Comparison of ENCODE assay signal across 21 cellular contexts in genomic region chr5:61966991-61967390, GRCh38.
A peak's percentile ranks its signal among the peaks of the same experiment; 100 is the strongest.
DNase-seq lines count a peak whose midpoint lies in the region; TF ChIP-seq lines count a peak whose summit lies in the region.
"Had no signal": no experiment of that assay in that cellular context is flagged by ENCODE, and none has a peak within 500 bp of the region (broad histone marks: within the 10 kb centered on the region; RNA-seq: fewer than 3 reads in every experiment).

No MANE protein-coding gene starts in this region.

- no peak for TF ChIP-seq CTCF in epithelial cell of esophagus (IDR thresholded peaks at IDR 0.05; ENCODE audit: insufficient read depth, low read depth, low read length, missing control alignments)

- DNase-seq in NCI-H1417 (lab: John Stamatoyannopoulos, UW) (peak in 2 of 3 experiments; percentile 9 to 72), NCI-H1417 treated with DMSO at 0.1 percent for 48 hours (lab: John Stamatoyannopoulos, UW) (no peak), epithelial cell of esophagus (ENCODE audit: low read depth) (peak; percentile 39), NCI-H510A (lab: John Stamatoyannopoulos, UW) (no peak), Ammon's horn (ENCODE audit: low spot score) (no peak), SIG-M5 treated with dmso at 0.1 percent for 504 hours (lab: John Stamatoyannopoulos, UW; ENCODE audit: unreplicated experiment) (no peak)
- DNase-seq: activated CD4-positive, CD25-positive, alpha-beta regulatory T cell; activated naive CD4-positive, alpha-beta T cell treated with anti-CD3 and anti-CD28 coated beads for 36 hours; CD4-positive, alpha-beta T cell; glutamatergic neuron; Peyer's patch; right lobe of liver; SIG-M5; stimulated activated CD4-positive, alpha-beta T cell treated with anti-CD3 and anti-CD28 coated beads, Interleukin-12 subunit alpha, Interleukin-12 subunit beta, amount 100 ng/mL, for 4 hours; stimulated activated CD4-positive, alpha-beta T cell treated with anti-CD3 and anti-CD28 coated beads, Interleukin-4, amount 100 ng/mL, for 1 hour; T1000; upper lobe of left lung had no signal

- H3K9me3 ChIP-seq in HUES64 (ENCODE audit: insufficient read depth, low read depth, low read length) (no peaks in the 10 kb centered on the region), mesodermal cell (ENCODE audit: control insufficient read depth, low read length) (no peaks in the 10 kb centered on the region)
- H3K9me3 ChIP-seq: Peyer's patch, right lobe of liver, upper lobe of left lung had no signal

- H3K27ac ChIP-seq in HUES64 (ENCODE audit: low read depth, low read length) (0 out of 2 replicates have a peak overlapping the region, but pooled peaks have one; percentile 10), mesodermal cell (ENCODE audit: low read depth, low read length, severe bottlenecking) (peak overlapping the region; percentile 90)
- H3K27ac ChIP-seq: 22Rv1, epithelial cell of prostate, Peyer's patch, right lobe of liver, upper lobe of left lung had no signal

- 80% methylated on average over 7 of the region's 7 CpGs for WGBS in HUES64
- 82 to 86% methylated on average over 3 to 6 of the region's 7 CpGs for WGBS in mesodermal cell (ENCODE audit: insufficient coverage in 2 of 2), 2 experiments

- H3K27me3 ChIP-seq in HUES64 (ENCODE audit: insufficient read depth, low read length): no peaks in the 10 kb centered on the region
- H3K27me3 ChIP-seq: Peyer's patch, right lobe of liver, upper lobe of left lung had no signal

- H3K36me3 ChIP-seq in HUES64 (ENCODE audit: insufficient read depth, low read length) (no peaks in the 10 kb centered on the region), mesodermal cell (ENCODE audit: control insufficient read depth, insufficient read depth, low read length) (no peaks in the 10 kb centered on the region)
- H3K36me3 ChIP-seq: Peyer's patch, right lobe of liver, upper lobe of left lung had no signal

- H3K9ac ChIP-seq in HUES64 (ENCODE audit: low read depth, low read length): no peak overlapping the region

- H3K4me1 ChIP-seq in HUES64 (ENCODE audit: insufficient read depth, low read length): peaks cover 9% of the 10 kb centered on the region
- peaks cover 33% of the 10 kb centered on the region for H3K4me1 ChIP-seq in mesodermal cell (ENCODE audit: control insufficient read depth, insufficient read depth, low read length, poor library complexity, severe bottlenecking)
- H3K4me1 ChIP-seq: Peyer's patch, right lobe of liver had no signal

- H3K4me3 ChIP-seq in HUES64 (ENCODE audit: low read length) (no peak overlapping the region), epithelial cell of esophagus (ENCODE audit: low read length) (no peak overlapping the region), mesodermal cell (ENCODE audit: extremely low read depth, insufficient read depth, low read length, poor library complexity, severe bottlenecking) (no peak overlapping the region)
- H3K4me3 ChIP-seq: Peyer's patch, right lobe of liver, upper lobe of left lung had no signal

Comparison
In these comparisons a context has a peak if more than half of its experiments do, and no peak if none do; other contexts are left out.
1. DNase-seq: peak in NCI-H1417 (2 of 3) and epithelial cell of esophagus (single experiment); none in NCI-H1417 treated with DMSO at 0.1 percent for 48 hours (single experiment), NCI-H510A (single experiment), Ammon's horn (single experiment) and SIG-M5 treated with dmso at 0.1 percent for 504 hours (single experiment).